Comparison of ENCODE assay signal across 1 cellular context in genomic region chr12:73361156-73361866, GRCh38.
TF ChIP-seq lines count a peak whose summit lies in the region.

No MANE protein-coding gene starts in this region.

TF ChIP-seq in HepG2, 621 proteins besides CTCF, POLR2A, EP300 and RAD21 (continued from another document):
- TF ChIP-seq NFAT5 (CRISPR knock-in tag; IDR thresholded peaks at IDR 0.05) (no peak), ZNF558 (CRISPR knock-in tag; IDR thresholded peaks at IDR 0.05; ENCODE audit: borderline replicate concordance) (no peak), TP53 (CRISPR knock-in tag; conservative IDR thresholded peaks at IDR 0.05) (no peak)
